1 cellular context compared by ENCODE assay signal in the genomic region with DNA sequence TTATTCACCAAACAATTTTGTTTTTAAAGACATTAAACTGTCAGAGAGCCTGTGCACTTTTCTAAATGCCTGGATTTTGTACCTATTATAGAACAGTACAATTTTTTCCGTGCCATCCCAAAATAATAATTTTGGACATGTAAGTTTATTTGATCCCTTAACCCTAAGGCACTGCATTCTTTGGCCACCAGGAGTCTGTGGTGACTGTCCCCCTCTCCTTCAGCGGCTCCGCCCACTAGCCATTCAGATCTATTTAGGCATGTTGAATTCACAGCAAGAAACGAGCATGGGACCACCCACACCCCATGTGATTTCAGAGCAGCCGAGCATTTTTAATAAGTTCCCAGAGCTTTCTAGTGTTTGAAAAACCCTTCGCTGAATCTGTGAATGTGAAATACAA.
TF ChIP-seq lines count a peak whose summit lies in the region.

No MANE protein-coding gene starts in this region.

TF ChIP-seq in K562, 482 proteins besides CTCF, POLR2A, EP300 and RAD21:
- no peak for TF ChIP-seq SNIP1 (IDR thresholded peaks at IDR 0.05; ENCODE audit: low read depth)
- no peak for TF ChIP-seq RBM25 (IDR thresholded peaks at IDR 0.05; ENCODE audit: low read depth, low read length, severe bottlenecking)
- TF ChIP-seq HNRNPH1 (optimal IDR thresholded peaks at IDR 0.05; ENCODE audit: low read depth, low read length): no peak
- no peak for TF ChIP-seq TEAD2 (tag; IDR thresholded peaks at IDR 0.05)
- no peak for TF ChIP-seq MLLT1 (IDR thresholded peaks at IDR 0.05)
- TF ChIP-seq, protein P1, sequence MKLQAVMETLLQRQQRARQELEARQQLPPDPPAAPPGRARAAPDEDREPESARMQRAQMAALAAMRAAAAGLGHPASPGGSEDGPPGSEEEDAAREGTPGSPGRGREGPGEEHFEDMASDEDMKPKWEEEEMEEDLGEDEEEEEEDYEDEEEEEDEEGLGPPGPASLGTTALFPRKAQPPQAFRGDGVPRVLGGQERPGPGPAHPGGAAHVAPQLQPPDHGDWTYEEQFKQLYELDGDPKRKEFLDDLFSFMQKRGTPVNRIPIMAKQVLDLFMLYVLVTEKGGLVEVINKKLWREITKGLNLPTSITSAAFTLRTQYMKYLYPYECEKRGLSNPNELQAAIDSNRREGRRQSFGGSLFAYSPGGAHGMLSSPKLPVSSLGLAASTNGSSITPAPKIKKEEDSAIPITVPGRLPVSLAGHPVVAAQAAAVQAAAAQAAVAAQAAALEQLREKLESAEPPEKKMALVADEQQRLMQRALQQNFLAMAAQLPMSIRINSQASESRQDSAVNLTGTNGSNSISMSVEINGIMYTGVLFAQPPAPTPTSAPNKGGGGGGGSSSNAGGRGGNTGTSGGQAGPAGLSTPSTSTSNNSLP (IDR thresholded peaks at IDR 0.05; ENCODE audit: borderline replicate concordance, low read depth, low read length): no peak
- TF ChIP-seq POLR2AphosphoS5 (IDR thresholded peaks at IDR 0.05; ENCODE audit: control insufficient read depth, insufficient read depth, low read depth, low read length): no peak
- TF ChIP-seq, protein P2, sequence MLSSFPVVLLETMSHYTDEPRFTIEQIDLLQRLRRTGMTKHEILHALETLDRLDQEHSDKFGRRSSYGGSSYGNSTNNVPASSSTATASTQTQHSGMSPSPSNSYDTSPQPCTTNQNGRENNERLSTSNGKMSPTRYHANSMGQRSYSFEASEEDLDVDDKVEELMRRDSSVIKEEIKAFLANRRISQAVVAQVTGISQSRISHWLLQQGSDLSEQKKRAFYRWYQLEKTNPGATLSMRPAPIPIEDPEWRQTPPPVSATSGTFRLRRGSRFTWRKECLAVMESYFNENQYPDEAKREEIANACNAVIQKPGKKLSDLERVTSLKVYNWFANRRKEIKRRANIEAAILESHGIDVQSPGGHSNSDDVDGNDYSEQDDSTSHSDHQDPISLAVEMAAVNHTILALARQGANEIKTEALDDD (IDR thresholded peaks at IDR 0.05): no peak
